8 cellular contexts compared by ENCODE assay signal in the genomic region with DNA sequence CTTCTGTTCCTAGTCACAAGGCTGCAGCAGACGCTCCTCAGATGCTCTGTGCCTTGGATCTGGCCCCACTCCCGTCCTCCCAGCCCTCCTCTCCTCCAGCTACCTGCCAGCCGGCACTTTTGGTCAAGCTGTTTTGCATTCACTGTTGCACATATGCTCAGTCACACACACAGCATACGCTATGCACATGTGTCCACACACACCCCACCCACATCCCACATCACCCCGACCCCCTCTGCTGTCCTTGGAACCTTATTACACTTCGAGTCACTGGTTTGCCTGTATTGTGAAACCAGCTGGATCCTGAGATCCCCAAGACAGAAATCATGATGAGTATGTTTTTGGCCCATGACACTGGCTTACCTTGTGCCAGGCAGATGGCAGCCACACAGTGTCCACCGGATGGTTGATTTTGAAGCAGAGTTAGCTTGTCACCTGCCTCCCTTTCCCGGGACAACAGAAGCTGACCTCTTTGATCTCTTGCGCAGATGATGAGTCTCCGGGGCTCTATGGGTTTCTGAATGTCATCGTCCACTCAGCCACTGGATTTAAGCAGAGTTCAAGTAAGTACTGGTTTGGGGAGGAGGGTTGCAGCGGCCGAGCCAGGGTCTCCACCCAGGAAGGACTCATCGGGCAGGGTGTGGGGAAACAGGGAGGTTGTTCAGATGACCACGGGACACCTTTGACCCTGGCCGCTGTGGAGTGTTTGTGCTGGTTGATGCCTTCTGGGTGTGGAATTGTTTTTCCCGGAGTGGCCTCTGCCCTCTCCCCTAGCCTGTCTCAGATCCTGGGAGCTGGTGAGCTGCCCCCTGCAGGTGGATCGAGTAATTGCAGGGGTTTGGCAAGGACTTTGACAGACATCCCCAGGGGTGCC.
DNase-seq lines count a peak whose midpoint lies in the region; ATAC-seq and TF ChIP-seq lines count a peak whose summit lies in the region.

No MANE protein-coding gene starts in this region.

- H3K4me3 ChIP-seq in BE2C (ENCODE audit: low read depth, low read length) = no peak overlapping the region
- no peak overlapping the region for H3K4me3 ChIP-seq in HAP-1
- H3K4me3 ChIP-seq in SU-DHL-6 (ENCODE audit: insufficient read depth, low read length, poor library complexity, severe bottlenecking) = no peak overlapping the region
- no peak overlapping the region for H3K4me3 ChIP-seq in adipocyte (ENCODE audit: low read length)
- H3K4me3 ChIP-seq in hepatocyte = no peak overlapping the region

- peak; percentile 67 for DNase-seq in BE2C
- DNase-seq in HAP-1 (ENCODE audit: low spot score in 2 of 2) = peak; percentile 12 to 84
- peak; percentile 64 for DNase-seq in adipocyte (ENCODE audit: low read depth)
- DNase-seq in hepatocyte (ENCODE audit: low spot score) = peak; percentile 66
- peak; percentile 70 for DNase-seq in stimulated activated CD4-positive, alpha-beta T cell treated with anti-CD3 and anti-CD28 coated beads, Interleukin-15, amount 100 ng/mL, for 24 hours

- in situ Hi-C loops in HAP-1 (cut with MboI; ENCODE audit: low sequenced_read_pairs) = loop anchor here (10.0 kb wide), 1 partner anchor 305 kb away; no protein-coding TSS in a partner anchor

- H3K9me3 ChIP-seq in BE2C (no peaks in the 10 kb centered on the region), HAP-1 (no peaks in the 10 kb centered on the region), SU-DHL-6 (ENCODE audit: insufficient read depth, low read length) (no peaks in the 10 kb centered on the region), adipocyte (ENCODE audit: control insufficient read depth, low read length) (no peaks in the 10 kb centered on the region), hepatocyte (ENCODE audit: low read depth) (no peaks in the 10 kb centered on the region)

- TF ChIP-seq CTCF in BE2C (IDR thresholded peaks at IDR 0.05; ENCODE audit: low read depth, low read length) = peak; percentile 87
- TF ChIP-seq CTCF in SU-DHL-6 (IDR thresholded peaks at IDR 0.05; ENCODE audit: insufficient read depth, low read length, poor library complexity, severe bottlenecking) = peak; percentile 59
- peak; percentile 75 for TF ChIP-seq CTCF in hepatocyte (IDR thresholded peaks at IDR 0.05; ENCODE audit: poor library complexity)

- H3F3A ChIP-seq in SU-DHL-6 (ENCODE audit: insufficient read depth) = no peaks in the 10 kb centered on the region

- H3K27ac ChIP-seq in SU-DHL-6 (ENCODE audit: low read depth, low read length) (no peak overlapping the region), hepatocyte (peak overlapping the region; percentile 72)

- no peak overlapping the region for H3K9ac ChIP-seq in SU-DHL-6 (ENCODE audit: low read length)
- no peak overlapping the region for H3K9ac ChIP-seq in adipocyte (ENCODE audit: low read length)

- H3K4me1 ChIP-seq in BE2C = no peaks in the 10 kb centered on the region; the same call in 1 of the 2 replicates
- peaks cover 11% of the 10 kb centered on the region for H3K4me1 ChIP-seq in HAP-1
- H3K4me1 ChIP-seq in adipocyte (ENCODE audit: control insufficient read depth, insufficient read depth, low read length) = peaks cover 8% of the 10 kb centered on the region
- H3K4me1 ChIP-seq in hepatocyte (ENCODE audit: insufficient read depth) = peaks cover 8% of the 10 kb centered on the region

- H3K4me2 ChIP-seq in SU-DHL-6 (ENCODE audit: low read depth, low read length, poor library complexity, severe bottlenecking) = no peak overlapping the region
- no peak overlapping the region for H3K4me2 ChIP-seq in hepatocyte

- H3K36me3 ChIP-seq in BE2C = peaks cover 8% of the 10 kb centered on the region
- no peaks in the 10 kb centered on the region for H3K36me3 ChIP-seq in HAP-1 (replicated peaks)
- no peaks in the 10 kb centered on the region for H3K36me3 ChIP-seq in SU-DHL-6 (ENCODE audit: low read length)
- peaks cover 64% of the 10 kb centered on the region for H3K36me3 ChIP-seq in adipocyte (ENCODE audit: control insufficient read depth, insufficient read depth, low read length, severe bottlenecking)
- no peaks in the 10 kb centered on the region for H3K36me3 ChIP-seq in hepatocyte (replicated peaks; ENCODE audit: insufficient read depth, low read depth)

- 67% methylated on average over 18 of the region's 18 CpGs for WGBS in hepatocyte (ENCODE audit: low lambda C conversion rate, missing lambda C conversion rate)

- ATAC-seq in GM21423 (IDR thresholded peaks at IDR 0.05; ENCODE audit: unreplicated experiment) = no peak
- no peak for ATAC-seq in HG02852 (IDR thresholded peaks at IDR 0.05; ENCODE audit: unreplicated experiment)

- H4K20me1 ChIP-seq in SU-DHL-6 (ENCODE audit: low read depth, low read length) (no peaks in the 10 kb centered on the region), hepatocyte (ENCODE audit: insufficient read depth, poor library complexity, severe bottlenecking) (no peaks in the 10 kb centered on the region)

- H2AFZ ChIP-seq in SU-DHL-6 (ENCODE audit: low read depth, low read length, severe bottlenecking) = no peak overlapping the region
- no peak overlapping the region for H2AFZ ChIP-seq in hepatocyte

- H3K79me2 ChIP-seq in SU-DHL-6 (ENCODE audit: insufficient read depth, low read length) = no peaks in the 10 kb centered on the region
- H3K79me2 ChIP-seq in hepatocyte = no peaks in the 10 kb centered on the region

- H3K9me2 ChIP-seq in SU-DHL-6 (replicated peaks; ENCODE audit: insufficient read depth, low read length) = no peaks in the 10 kb centered on the region
- no peaks in the 10 kb centered on the region for H3K9me2 ChIP-seq in hepatocyte (replicated peaks; ENCODE audit: insufficient read depth)

- H3K27me3 ChIP-seq in BE2C (no peaks in the 10 kb centered on the region), HAP-1 (ENCODE audit: low read depth) (no peaks in the 10 kb centered on the region), SU-DHL-6 (ENCODE audit: low read length) (no peaks in the 10 kb centered on the region), adipocyte (replicated peaks; ENCODE audit: control insufficient read depth, insufficient read depth, low read length) (no peaks in the 10 kb centered on the region), hepatocyte (no peaks in the 10 kb centered on the region)
